1 cellular context compared by ENCODE assay signal in the genomic region with DNA sequence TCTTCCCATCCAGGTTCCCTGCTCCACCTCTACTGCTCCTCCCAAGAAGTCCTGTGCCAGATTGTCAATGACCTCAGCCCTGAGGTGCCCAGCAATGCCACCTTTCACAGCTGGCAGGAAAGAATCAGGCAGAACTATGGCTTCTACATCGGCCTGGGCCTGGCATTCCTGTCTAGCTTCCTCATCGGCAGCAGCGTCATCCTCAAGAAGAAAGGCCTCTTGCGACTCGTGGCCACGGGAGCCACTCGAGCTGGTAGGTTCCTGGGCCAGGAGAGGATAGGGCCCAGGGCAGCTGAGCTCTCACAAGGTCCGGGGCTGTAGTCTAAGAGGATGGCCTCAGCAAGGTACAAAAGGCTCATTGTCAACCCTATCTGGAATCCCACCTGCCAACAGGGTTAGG.
TF ChIP-seq lines count a peak whose summit lies in the region.

No MANE protein-coding gene starts in this region.

TF ChIP-seq in HCT116, 20 proteins besides CTCF, POLR2A, EP300 and RAD21 (continued from another document):
- TF ChIP-seq ZNF274 (IDR thresholded peaks at IDR 0.05; ENCODE audit: low read depth, low read length) (no peak), ZFX (IDR thresholded peaks at IDR 0.05) (no peak), JUND (IDR thresholded peaks at IDR 0.05) (no peak), CEBPB (IDR thresholded peaks at IDR 0.05; ENCODE audit: low read depth) (no peak), ATF3 (IDR thresholded peaks at IDR 0.05) (no peak)
TF ChIP-seq in HCT116: peak in this region for 0.
